Comparison of ENCODE assay signal across 2 cellular contexts in the genomic region with DNA sequence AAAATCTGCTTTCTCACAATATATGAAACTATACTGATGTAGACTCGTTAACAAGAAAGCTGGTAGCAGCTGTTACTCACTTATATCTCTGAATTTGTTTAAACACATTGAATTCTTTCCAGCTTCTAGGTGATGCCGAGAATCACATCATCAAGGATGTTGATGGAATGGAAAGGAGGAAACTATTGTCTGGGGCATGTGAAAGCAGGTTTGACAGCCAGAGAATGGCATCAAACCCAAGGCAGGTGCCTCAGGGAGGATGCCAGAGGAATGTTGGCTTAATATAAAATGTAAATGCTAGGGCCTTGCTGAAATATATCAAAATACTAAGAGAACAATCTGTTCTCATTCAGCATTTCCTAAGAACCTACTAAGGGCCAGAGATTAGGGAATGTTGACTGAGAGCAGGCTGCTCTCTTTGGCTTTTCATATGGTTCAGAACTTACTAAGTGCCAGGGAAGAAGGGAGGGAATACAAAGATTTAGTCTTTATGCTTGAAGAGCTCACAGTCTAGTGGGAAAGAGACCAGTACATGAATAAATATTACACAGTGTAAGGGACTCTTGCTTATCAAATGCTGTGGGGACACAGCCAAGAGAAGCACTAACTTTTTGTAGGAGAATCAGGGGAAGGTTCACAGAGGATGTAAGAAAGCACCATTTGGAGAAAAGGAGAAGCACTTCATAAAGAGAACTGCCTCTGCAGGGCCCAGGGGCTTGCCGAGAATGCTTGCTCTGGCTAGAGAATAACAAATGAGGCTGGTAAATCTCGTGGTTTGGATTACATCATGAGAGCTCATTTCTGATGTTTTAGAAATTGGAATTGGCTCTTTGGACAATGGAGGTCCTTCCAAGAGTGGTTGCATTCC.
TF ChIP-seq lines count a peak whose summit lies in the region.

No MANE protein-coding gene starts in this region.

TF ChIP-seq in SK-N-SH treated with all-trans-retinoic acid at 6 μM for 48 hours, 23 proteins besides CTCF, POLR2A, EP300 and RAD21 (continued from another document):
- no peak for TF ChIP-seq ZNF565 (CRISPR knock-in tag; conservative IDR thresholded peaks at IDR 0.05; ENCODE audit: low read depth)
- TF ChIP-seq ZNF8 (CRISPR knock-in tag; IDR thresholded peaks at IDR 0.05) = no peak
- no peak for TF ChIP-seq PPARA (CRISPR knock-in tag; IDR thresholded peaks at IDR 0.05; ENCODE audit: borderline replicate concordance)
- TF ChIP-seq, protein P1, sequence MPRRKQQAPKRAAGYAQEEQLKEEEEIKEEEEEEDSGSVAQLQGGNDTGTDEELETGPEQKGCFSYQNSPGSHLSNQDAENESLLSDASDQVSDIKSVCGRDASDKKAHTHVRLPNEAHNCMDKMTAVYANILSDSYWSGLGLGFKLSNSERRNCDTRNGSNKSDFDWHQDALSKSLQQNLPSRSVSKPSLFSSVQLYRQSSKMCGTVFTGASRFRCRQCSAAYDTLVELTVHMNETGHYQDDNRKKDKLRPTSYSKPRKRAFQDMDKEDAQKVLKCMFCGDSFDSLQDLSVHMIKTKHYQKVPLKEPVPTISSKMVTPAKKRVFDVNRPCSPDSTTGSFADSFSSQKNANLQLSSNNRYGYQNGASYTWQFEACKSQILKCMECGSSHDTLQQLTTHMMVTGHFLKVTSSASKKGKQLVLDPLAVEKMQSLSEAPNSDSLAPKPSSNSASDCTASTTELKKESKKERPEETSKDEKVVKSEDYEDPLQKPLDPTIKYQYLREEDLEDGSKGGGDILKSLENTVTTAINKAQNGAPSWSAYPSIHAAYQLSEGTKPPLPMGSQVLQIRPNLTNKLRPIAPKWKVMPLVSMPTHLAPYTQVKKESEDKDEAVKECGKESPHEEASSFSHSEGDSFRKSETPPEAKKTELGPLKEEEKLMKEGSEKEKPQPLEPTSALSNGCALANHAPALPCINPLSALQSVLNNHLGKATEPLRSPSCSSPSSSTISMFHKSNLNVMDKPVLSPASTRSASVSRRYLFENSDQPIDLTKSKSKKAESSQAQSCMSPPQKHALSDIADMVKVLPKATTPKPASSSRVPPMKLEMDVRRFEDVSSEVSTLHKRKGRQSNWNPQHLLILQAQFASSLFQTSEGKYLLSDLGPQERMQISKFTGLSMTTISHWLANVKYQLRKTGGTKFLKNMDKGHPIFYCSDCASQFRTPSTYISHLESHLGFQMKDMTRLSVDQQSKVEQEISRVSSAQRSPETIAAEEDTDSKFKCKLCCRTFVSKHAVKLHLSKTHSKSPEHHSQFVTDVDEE (CRISPR knock-in tag; IDR thresholded peaks at IDR 0.05) = no peak
- TF ChIP-seq, protein P2, sequence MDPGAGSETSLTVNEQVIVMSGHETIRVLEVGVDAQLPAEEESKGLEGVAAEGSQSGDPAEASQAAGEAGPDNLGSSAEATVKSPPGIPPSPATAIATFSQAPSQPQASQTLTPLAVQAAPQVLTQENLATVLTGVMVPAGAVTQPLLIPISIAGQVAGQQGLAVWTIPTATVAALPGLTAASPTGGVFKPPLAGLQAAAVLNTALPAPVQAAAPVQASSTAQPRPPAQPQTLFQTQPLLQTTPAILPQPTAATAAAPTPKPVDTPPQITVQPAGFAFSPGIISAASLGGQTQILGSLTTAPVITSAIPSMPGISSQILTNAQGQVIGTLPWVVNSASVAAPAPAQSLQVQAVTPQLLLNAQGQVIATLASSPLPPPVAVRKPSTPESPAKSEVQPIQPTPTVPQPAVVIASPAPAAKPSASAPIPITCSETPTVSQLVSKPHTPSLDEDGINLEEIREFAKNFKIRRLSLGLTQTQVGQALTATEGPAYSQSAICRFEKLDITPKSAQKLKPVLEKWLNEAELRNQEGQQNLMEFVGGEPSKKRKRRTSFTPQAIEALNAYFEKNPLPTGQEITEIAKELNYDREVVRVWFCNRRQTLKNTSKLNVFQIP (CRISPR knock-in tag; IDR thresholded peaks at IDR 0.05; ENCODE audit: borderline replicate concordance, low read depth) = no peak
- TF ChIP-seq BACH2 (CRISPR knock-in tag; IDR thresholded peaks at IDR 0.05; ENCODE audit: borderline replicate concordance) = no peak
- TF ChIP-seq ZC3H10 (CRISPR knock-in tag; IDR thresholded peaks at IDR 0.05) = no peak
- no peak for TF ChIP-seq RARB (CRISPR knock-in tag; IDR thresholded peaks at IDR 0.05)
- TF ChIP-seq ESRRG (CRISPR knock-in tag; IDR thresholded peaks at IDR 0.05) = no peak

TF ChIP-seq in H1, 55 proteins besides CTCF, POLR2A, EP300 and RAD21 (continued from another document):
- TF ChIP-seq, protein P3, sequence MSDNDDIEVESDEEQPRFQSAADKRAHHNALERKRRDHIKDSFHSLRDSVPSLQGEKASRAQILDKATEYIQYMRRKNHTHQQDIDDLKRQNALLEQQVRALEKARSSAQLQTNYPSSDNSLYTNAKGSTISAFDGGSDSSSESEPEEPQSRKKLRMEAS (IDR thresholded peaks at IDR 0.05) = no peak
- TF ChIP-seq SIN3A (conservative IDR thresholded peaks at IDR 0.05 in 1 of 2, IDR thresholded peaks at IDR 0.05 in 1 of 2; ENCODE audit: low read depth in 1 of 2, low read length in 2 of 2) (no peak), BCL11A (IDR thresholded peaks at IDR 0.05; ENCODE audit: low read depth in 2 of 2, low read length in 2 of 2) (no peak), CBX5 (IDR thresholded peaks at IDR 0.05; ENCODE audit: low read depth, low read length) (no peak), JUND (IDR thresholded peaks at IDR 0.05; ENCODE audit: low read length) (no peak), TEAD4 (IDR thresholded peaks at IDR 0.05; ENCODE audit: low read depth, low read length) (no peak), SAP30 (IDR thresholded peaks at IDR 0.05; ENCODE audit: insufficient read depth, insufficient replicate concordance, low read length) (no peak), POLR2AphosphoS5 (IDR thresholded peaks at IDR 0.05; ENCODE audit: low read depth, low read length) (no peak), NANOG (IDR thresholded peaks at IDR 0.05; ENCODE audit: insufficient read depth, low read depth, low read length, poor library complexity, severe bottlenecking) (no peak)
